Comparison of ENCODE assay signal across 36 cellular contexts in genomic region chr4:11070813-11071212, GRCh38.
"Had no signal": no experiment of that assay in that cellular context is flagged by ENCODE, and none has a peak within 500 bp of the region (broad histone marks: within the 10 kb centered on the region; RNA-seq: fewer than 3 reads in every experiment).

No MANE protein-coding gene starts in this region.

- H3K36me3 ChIP-seq: ascending aorta, cardiac muscle cell, WERI-Rb-1 had no signal

- DNase-seq: activated CD4-positive, alpha-beta memory T cell treated with anti-CD3 and anti-CD28 coated beads, Interleukin-2, amount 10 ng/mL, durations not matched to agents 7 days and 5 days; activated CD4-positive, alpha-beta T cell treated with anti-CD3 and anti-CD28 coated beads for 1 hour; activated CD4-positive, alpha-beta T cell treated with anti-CD3 and anti-CD28 coated beads for 36 hours; activated CD4-positive, alpha-beta T cell treated with anti-CD3 and anti-CD28 coated beads for 48 hours; activated CD4-positive, alpha-beta T cell treated with anti-CD3 and anti-CD28 coated beads, Interleukin-2, amount 10 ng/mL, durations not matched to agents 7 days and 5 days; activated CD4-positive, alpha-beta T cell treated with anti-CD3 and anti-CD28 coated beads, Interleukin-2, amount 50 U/mL, for 48 hours; activated CD4-positive, CD25-positive, alpha-beta regulatory T cell; activated CD8-positive, alpha-beta memory T cell treated with anti-CD3 and anti-CD28 coated beads for 24 hours; activated CD8-positive, alpha-beta memory T cell treated with anti-CD3 and anti-CD28 coated beads, Interleukin-2, amount 10 ng/mL, durations not matched to agents 7 days and 5 days; activated CD8-positive, alpha-beta memory T cell treated with anti-CD3 and anti-CD28 coated beads, Interleukin-2, amount 50 U/mL, for 48 hours; activated CD8-positive, alpha-beta T cell treated with anti-CD3 and anti-CD28 coated beads, Interleukin-2, amount 10 ng/mL, durations not matched to agents 7 days and 5 days; activated effector memory CD4-positive, alpha-beta T cell treated with Interleukin-2 at 50 U/mL for 16 hours; activated gamma-delta T cell; activated naive CD4-positive, alpha-beta T cell treated with anti-CD3 and anti-CD28 coated beads, Interleukin-2, amount 10 ng/mL, durations not matched to agents 7 days and 5 days; activated naive CD4-positive, alpha-beta T cell treated with Interleukin-2 at 50 U/mL for 16 hours; activated naive CD8-positive, alpha-beta T cell treated with anti-CD3 and anti-CD28 coated beads, Interleukin-2, amount 10 ng/mL, durations not matched to agents 7 days and 5 days; activated naive CD8-positive, alpha-beta T cell treated with anti-CD3 and anti-CD28 coated beads, Interleukin-2, amount 50 U/mL, for 24 hours; activated T-cell treated with anti-CD3 and anti-CD28 coated beads, Interleukin-2, amount 50 U/mL, for 24 hours; activated T-cell treated with anti-CD3 and anti-CD28 coated beads, Interleukin-2, amount 50 U/mL, for 48 hours; amygdala; anterior cingulate cortex; caudate nucleus; cerebellar nuclear complex; T-helper 2 cell; T-helper 9 cell; WERI-Rb-1 had no signal

- H3K27me3 ChIP-seq: ascending aorta, cardiac muscle cell had no signal

- H3K4me1 ChIP-seq: ascending aorta had no signal

- H3K4me3 Mint-ChIP-seq: activated CD4-positive, alpha-beta memory T cell treated with anti-CD3 and anti-CD28 coated beads, Interleukin-2, amount 10 ng/mL, durations not matched to agents 7 days and 5 days; activated CD4-positive, alpha-beta T cell treated with anti-CD3 and anti-CD28 coated beads for 36 hours; activated CD4-positive, alpha-beta T cell treated with anti-CD3 and anti-CD28 coated beads, Interleukin-2, amount 10 ng/mL, durations not matched to agents 7 days and 5 days; activated CD8-positive, alpha-beta memory T cell treated with anti-CD3 and anti-CD28 coated beads, Interleukin-2, amount 10 ng/mL, durations not matched to agents 7 days and 5 days; activated CD8-positive, alpha-beta T cell treated with anti-CD3 and anti-CD28 coated beads, Interleukin-2, amount 10 ng/mL, durations not matched to agents 7 days and 5 days; activated naive CD4-positive, alpha-beta T cell treated with anti-CD3 and anti-CD28 coated beads, Interleukin-2, amount 10 ng/mL, durations not matched to agents 7 days and 5 days; activated naive CD4-positive, alpha-beta T cell treated with anti-CD3 and anti-CD28 coated beads, Interleukin-2, amount 50 U/mL, for 24 hours; activated naive CD8-positive, alpha-beta T cell; activated naive CD8-positive, alpha-beta T cell treated with anti-CD3 and anti-CD28 coated beads, Interleukin-2, amount 10 ng/mL, durations not matched to agents 7 days and 5 days; activated naive CD8-positive, alpha-beta T cell treated with anti-CD3 and anti-CD28 coated beads, Interleukin-2, amount 50 U/mL, for 24 hours; activated T-cell treated with anti-CD3 and anti-CD28 coated beads, Interleukin-2, amount 50 U/mL, for 24 hours; brain; central memory CD8-positive, alpha-beta T cell; T-helper 2 cell treated with Interferon-gamma antibody and Interleukin-4, amounts not matched to agents 5 μg/mL and 100 μg/mL, for 36 hours; WTC11 had no signal

- H3K27me3 Mint-ChIP-seq: activated CD4-positive, alpha-beta memory T cell treated with anti-CD3 and anti-CD28 coated beads, Interleukin-2, amount 10 ng/mL, durations not matched to agents 7 days and 5 days; activated CD4-positive, alpha-beta T cell treated with anti-CD3 and anti-CD28 coated beads for 36 hours; activated CD4-positive, alpha-beta T cell treated with anti-CD3 and anti-CD28 coated beads, Interleukin-2, amount 10 ng/mL, durations not matched to agents 7 days and 5 days; activated CD8-positive, alpha-beta memory T cell treated with anti-CD3 and anti-CD28 coated beads, Interleukin-2, amount 10 ng/mL, durations not matched to agents 7 days and 5 days; activated naive CD4-positive, alpha-beta T cell treated with anti-CD3 and anti-CD28 coated beads, Interleukin-2, amount 10 ng/mL, durations not matched to agents 7 days and 5 days; activated naive CD4-positive, alpha-beta T cell treated with anti-CD3 and anti-CD28 coated beads, Interleukin-2, amount 50 U/mL, for 24 hours; activated naive CD8-positive, alpha-beta T cell; activated naive CD8-positive, alpha-beta T cell treated with anti-CD3 and anti-CD28 coated beads, Interleukin-2, amount 10 ng/mL, durations not matched to agents 7 days and 5 days; activated naive CD8-positive, alpha-beta T cell treated with anti-CD3 and anti-CD28 coated beads, Interleukin-2, amount 50 U/mL, for 24 hours; activated T-cell treated with anti-CD3 and anti-CD28 coated beads, Interleukin-2, amount 50 U/mL, for 24 hours; central memory CD8-positive, alpha-beta T cell had no signal

- H3K4me1 Mint-ChIP-seq: activated CD4-positive, alpha-beta memory T cell treated with anti-CD3 and anti-CD28 coated beads, Interleukin-2, amount 10 ng/mL, durations not matched to agents 7 days and 5 days; activated CD4-positive, alpha-beta T cell treated with anti-CD3 and anti-CD28 coated beads for 36 hours; activated CD4-positive, alpha-beta T cell treated with anti-CD3 and anti-CD28 coated beads, Interleukin-2, amount 10 ng/mL, durations not matched to agents 7 days and 5 days; activated CD8-positive, alpha-beta memory T cell treated with anti-CD3 and anti-CD28 coated beads, Interleukin-2, amount 10 ng/mL, durations not matched to agents 7 days and 5 days; activated naive CD4-positive, alpha-beta T cell treated with anti-CD3 and anti-CD28 coated beads, Interleukin-2, amount 10 ng/mL, durations not matched to agents 7 days and 5 days; activated naive CD4-positive, alpha-beta T cell treated with anti-CD3 and anti-CD28 coated beads, Interleukin-2, amount 50 U/mL, for 24 hours; activated naive CD8-positive, alpha-beta T cell treated with anti-CD3 and anti-CD28 coated beads, Interleukin-2, amount 10 ng/mL, durations not matched to agents 7 days and 5 days; central memory CD8-positive, alpha-beta T cell had no signal

- ATAC-seq: activated CD4-positive, alpha-beta T cell treated with anti-CD3 and anti-CD28 coated beads for 36 hours; activated CD4-positive, CD25-positive, alpha-beta regulatory T cell treated with anti-CD3 and anti-CD28 coated beads, Interleukin-2, amount 50 U/mL, for 24 hours; activated CD8-positive, alpha-beta memory T cell treated with anti-CD3 and anti-CD28 coated beads, Interleukin-2, amount 10 ng/mL, durations not matched to agents 7 days and 5 days; activated CD8-positive, alpha-beta T cell treated with anti-CD3 and anti-CD28 coated beads, Interleukin-2, amount 10 ng/mL, durations not matched to agents 7 days and 5 days; activated naive CD8-positive, alpha-beta T cell treated with anti-CD3 and anti-CD28 coated beads, Interleukin-2, amount 50 U/mL, for 24 hours; WTC11 had no signal

- H3K27ac Mint-ChIP-seq: activated CD4-positive, alpha-beta memory T cell treated with anti-CD3 and anti-CD28 coated beads, Interleukin-2, amount 10 ng/mL, durations not matched to agents 7 days and 5 days; activated CD4-positive, alpha-beta T cell treated with anti-CD3 and anti-CD28 coated beads for 36 hours; activated CD4-positive, alpha-beta T cell treated with anti-CD3 and anti-CD28 coated beads, Interleukin-2, amount 10 ng/mL, durations not matched to agents 7 days and 5 days; activated CD8-positive, alpha-beta memory T cell treated with anti-CD3 and anti-CD28 coated beads, Interleukin-2, amount 10 ng/mL, durations not matched to agents 7 days and 5 days; activated CD8-positive, alpha-beta T cell treated with anti-CD3 and anti-CD28 coated beads, Interleukin-2, amount 10 ng/mL, durations not matched to agents 7 days and 5 days; activated naive CD4-positive, alpha-beta T cell treated with anti-CD3 and anti-CD28 coated beads, Interleukin-2, amount 10 ng/mL, durations not matched to agents 7 days and 5 days; activated naive CD4-positive, alpha-beta T cell treated with anti-CD3 and anti-CD28 coated beads, Interleukin-2, amount 50 U/mL, for 24 hours; activated naive CD8-positive, alpha-beta T cell; activated naive CD8-positive, alpha-beta T cell treated with anti-CD3 and anti-CD28 coated beads, Interleukin-2, amount 10 ng/mL, durations not matched to agents 7 days and 5 days; activated naive CD8-positive, alpha-beta T cell treated with anti-CD3 and anti-CD28 coated beads, Interleukin-2, amount 50 U/mL, for 24 hours; activated T-cell treated with anti-CD3 and anti-CD28 coated beads, Interleukin-2, amount 50 U/mL, for 24 hours; activated T-helper 2 cell treated with anti-CD3 and anti-CD28 coated beads, Interferon-gamma antibody, Interleukin-2, Interleukin-4, amounts not matched to agents 10 μg/mL and 5 μg/mL and 100 μg/mL, durations not matched to agents 14 hours and 24 hours and 36 hours; brain; T-helper 2 cell treated with Interferon-gamma antibody and Interleukin-4, amounts not matched to agents 5 μg/mL and 100 μg/mL, for 36 hours; WTC11 had no signal

- H3K27ac ChIP-seq: ascending aorta, cardiac muscle cell, WERI-Rb-1 had no signal

- H3K9me3 Mint-ChIP-seq: activated CD4-positive, alpha-beta memory T cell treated with anti-CD3 and anti-CD28 coated beads, Interleukin-2, amount 10 ng/mL, durations not matched to agents 7 days and 5 days; activated CD4-positive, alpha-beta T cell treated with anti-CD3 and anti-CD28 coated beads, Interleukin-2, amount 10 ng/mL, durations not matched to agents 7 days and 5 days; activated naive CD4-positive, alpha-beta T cell treated with anti-CD3 and anti-CD28 coated beads, Interleukin-2, amount 10 ng/mL, durations not matched to agents 7 days and 5 days; activated naive CD4-positive, alpha-beta T cell treated with anti-CD3 and anti-CD28 coated beads, Interleukin-2, amount 50 U/mL, for 24 hours; activated naive CD8-positive, alpha-beta T cell treated with anti-CD3 and anti-CD28 coated beads, Interleukin-2, amount 10 ng/mL, durations not matched to agents 7 days and 5 days; activated naive CD8-positive, alpha-beta T cell treated with anti-CD3 and anti-CD28 coated beads, Interleukin-2, amount 50 U/mL, for 24 hours; activated T-cell treated with anti-CD3 and anti-CD28 coated beads, Interleukin-2, amount 50 U/mL, for 24 hours; activated T-helper 2 cell treated with anti-CD3 and anti-CD28 coated beads, Interferon-gamma antibody, Interleukin-2, Interleukin-4, amounts not matched to agents 10 μg/mL and 5 μg/mL and 100 μg/mL, durations not matched to agents 14 hours and 24 hours and 36 hours; central memory CD8-positive, alpha-beta T cell; T-helper 2 cell treated with Interferon-gamma antibody and Interleukin-4, amounts not matched to agents 5 μg/mL and 100 μg/mL, for 36 hours had no signal

- H3K4me3 ChIP-seq: ascending aorta, cardiac muscle cell had no signal

- H3K36me3 Mint-ChIP-seq: activated CD8-positive, alpha-beta memory T cell treated with anti-CD3 and anti-CD28 coated beads, Interleukin-2, amount 10 ng/mL, durations not matched to agents 7 days and 5 days; activated naive CD4-positive, alpha-beta T cell treated with anti-CD3 and anti-CD28 coated beads, Interleukin-2, amount 10 ng/mL, durations not matched to agents 7 days and 5 days; activated naive CD4-positive, alpha-beta T cell treated with anti-CD3 and anti-CD28 coated beads, Interleukin-2, amount 50 U/mL, for 24 hours; activated naive CD8-positive, alpha-beta T cell; activated naive CD8-positive, alpha-beta T cell treated with anti-CD3 and anti-CD28 coated beads, Interleukin-2, amount 10 ng/mL, durations not matched to agents 7 days and 5 days; brain had no signal

- H3K9me3 ChIP-seq: ascending aorta had no signal
